36 cellular contexts compared by ENCODE assay signal in the genomic region with DNA sequence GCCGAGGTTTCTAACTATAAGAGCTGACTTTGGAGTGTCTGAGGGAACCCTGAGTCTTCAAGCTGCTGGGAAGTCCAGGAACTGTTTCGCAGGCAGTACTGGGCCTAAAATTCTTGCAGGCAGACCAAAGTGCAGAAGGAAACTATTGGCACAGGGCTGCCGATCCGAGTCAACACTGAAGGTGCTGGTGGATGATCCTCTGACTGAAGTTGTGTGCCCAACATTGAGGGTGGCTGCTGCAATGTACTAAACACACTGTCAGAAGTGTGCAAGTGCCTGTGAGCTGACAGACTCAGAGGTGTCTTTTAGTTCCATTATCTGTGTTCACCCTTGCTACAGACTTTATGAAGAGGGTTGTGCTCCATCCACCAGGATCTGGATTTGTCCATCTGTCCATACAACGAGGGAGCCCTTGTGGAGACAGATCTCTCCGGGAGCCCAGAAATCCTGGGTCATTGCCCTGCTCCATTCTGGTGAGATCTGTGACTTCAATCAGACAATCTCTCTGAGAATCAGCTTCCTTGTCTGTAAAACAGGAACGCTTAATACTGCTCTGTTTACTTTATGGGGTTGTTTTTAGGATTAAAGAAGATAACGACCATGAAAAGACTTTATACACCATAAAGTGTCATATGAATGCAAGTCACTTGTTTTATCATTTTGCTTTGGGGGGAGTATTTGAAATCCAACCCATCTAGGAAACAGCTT. TPM values are rescaled to one million over a fixed set of nuclear protein-coding genes. Genes with fewer than 3 reads are reported as not detected.
"Had no signal": no experiment of that assay in that cellular context is flagged by ENCODE, and none has a peak within 500 bp of the region (broad histone marks: within the 10 kb centered on the region; RNA-seq: fewer than 3 reads in every experiment).

No MANE protein-coding gene starts in this region.

- H3K27ac ChIP-seq: brain microvascular endothelial cell, esophagus muscularis mucosa, heart right ventricle, left lung, lower lobe of right lung, ovary, sigmoid colon, upper lobe of left lung had no signal

- H3K9me3 ChIP-seq: esophagus muscularis mucosa, heart right ventricle, left lung, lower lobe of right lung, mucosa of descending colon, ovary, sigmoid colon, upper lobe of left lung had no signal

- DNase-seq: activated CD4-positive, alpha-beta memory T cell treated with anti-CD3 and anti-CD28 coated beads, Interleukin-2, amount 10 ng/mL, durations not matched to agents 7 days and 5 days; activated CD4-positive, alpha-beta T cell treated with anti-CD3 and anti-CD28 coated beads, Interleukin-2, amount 10 ng/mL, durations not matched to agents 7 days and 5 days; activated CD4-positive, CD25-positive, alpha-beta regulatory T cell treated with anti-CD3 and anti-CD28 coated beads, Interleukin-2, amount 50 U/mL, for 72 hours; activated gamma-delta T cell treated with Interleukin-2 at 50 U/mL for 16 hours; activated naive CD4-positive, alpha-beta T cell treated with anti-CD3 and anti-CD28 coated beads, Interleukin-2, amount 50 U/mL, for 16 hours; amniotic stem cell; brain microvascular endothelial cell; caudate nucleus; foreskin melanocyte; heart right ventricle; left lung; lower lobe of right lung; mesenchymal stem cell; mucosa of descending colon; ovary; retina; sigmoid colon; stimulated activated CD4-positive, alpha-beta T cell treated with anti-CD3 and anti-CD28 coated beads, Interleukin-1b, Interleukin-23, amount 100 ng/mL, for 48 hours; stimulated activated CD4-positive, alpha-beta T cell treated with anti-CD3 and anti-CD28 coated beads, Interleukin-4, amount 100 ng/mL, for 4 hours; stimulated activated CD8-positive, alpha-beta memory T cell treated with anti-CD3 and anti-CD28 coated beads, Interleukin-4, amount 100 ng/mL, for 48 hours; stimulated activated naive CD8-positive, alpha-beta T cell treated with anti-CD3 and anti-CD28 coated beads, Interleukin-15, amount 100 ng/mL, for 72 hours; substantia nigra; T-helper 17 cell; T1000; upper lobe of left lung had no signal

- H3K36me3 Mint-ChIP-seq: natural killer cell treated with Interleukin-12 subunit alpha and Interleukin-12 subunit beta and Interleukin-15 and Interleukin-18, amount 100 ng/mL, for 72 hours; stimulated activated memory B cell treated with anti-CD40 and anti-IgM and Interleukin-4, amounts not matched to agents 10 μg/mL and 1 μg/mL and 100 μg/mL, for 72 hours had no signal

- H3K4me1 Mint-ChIP-seq: activated CD4-positive, alpha-beta memory T cell treated with anti-CD3 and anti-CD28 coated beads, Interleukin-2, amount 10 ng/mL, durations not matched to agents 7 days and 5 days; stimulated activated memory B cell treated with anti-CD40 and anti-IgM and Interleukin-4, amounts not matched to agents 10 μg/mL and 1 μg/mL and 100 μg/mL, for 72 hours; stimulated activated naive CD8-positive, alpha-beta T cell treated with anti-CD3 and anti-CD28 coated beads, Interleukin-15, amount 100 ng/mL, for 72 hours had no signal

- H3K27me3 Mint-ChIP-seq: activated CD4-positive, alpha-beta T cell treated with anti-CD3 and anti-CD28 coated beads, Interleukin-2, amount 10 ng/mL, durations not matched to agents 7 days and 5 days had no signal

- H3K36me3 ChIP-seq: brain microvascular endothelial cell, esophagus muscularis mucosa, heart right ventricle, left lung, lower lobe of right lung, ovary, sigmoid colon, upper lobe of left lung had no signal

- H3K27me3 ChIP-seq: left lung, ovary, sigmoid colon, upper lobe of left lung had no signal

- ATAC-seq: heart right ventricle; left lung; lower lobe of right lung; mucosa of descending colon; stimulated activated naive CD8-positive, alpha-beta T cell treated with anti-CD3 and anti-CD28 coated beads, Interleukin-15, amount 100 ng/mL, for 72 hours; T-helper 17 cell had no signal

- H3K4me1 ChIP-seq: esophagus muscularis mucosa, heart right ventricle, left lung, lower lobe of right lung, sigmoid colon, upper lobe of left lung had no signal

- H3K4me3 ChIP-seq: esophagus muscularis mucosa, heart right ventricle, left lung, lower lobe of right lung, mucosa of descending colon, ovary, sigmoid colon, smooth muscle cell, upper lobe of left lung had no signal

- H3K9me3 Mint-ChIP-seq: activated CD4-positive, alpha-beta T cell treated with anti-CD3 and anti-CD28 coated beads, Interleukin-2, amount 10 ng/mL, durations not matched to agents 7 days and 5 days; activated T-helper 1 cell treated with anti-CD3 and anti-CD28 coated beads, Interleukin-12 subunit alpha, Interleukin-12 subunit beta, Interleukin-2, Interleukin-4 antibody, amounts not matched to agents 30 ng/mL and 10 ng/mL and 1 ng/mL, durations not matched to agents 14 hours and 24 hours and 36 hours; natural killer cell treated with Interleukin-12 subunit alpha and Interleukin-12 subunit beta and Interleukin-15 and Interleukin-18, amount 100 ng/mL, for 72 hours; stimulated activated memory B cell treated with anti-CD40 and anti-IgM and Interleukin-4, amounts not matched to agents 10 μg/mL and 1 μg/mL and 100 μg/mL, for 72 hours had no signal

- H3K27ac Mint-ChIP-seq: activated CD4-positive, alpha-beta memory T cell treated with anti-CD3 and anti-CD28 coated beads, Interleukin-2, amount 10 ng/mL, durations not matched to agents 7 days and 5 days; activated CD4-positive, alpha-beta T cell treated with anti-CD3 and anti-CD28 coated beads, Interleukin-2, amount 10 ng/mL, durations not matched to agents 7 days and 5 days; activated T-helper 1 cell treated with anti-CD3 and anti-CD28 coated beads, Interleukin-12 subunit alpha, Interleukin-12 subunit beta, Interleukin-2, Interleukin-4 antibody, amounts not matched to agents 30 ng/mL and 10 ng/mL and 1 ng/mL, durations not matched to agents 14 hours and 24 hours and 36 hours; natural killer cell treated with Interleukin-12 subunit alpha and Interleukin-12 subunit beta and Interleukin-15 and Interleukin-18, amount 100 ng/mL, for 72 hours; progenitor cell of endocrine pancreas; stimulated activated memory B cell treated with anti-CD40 and anti-IgM and Interleukin-4, amounts not matched to agents 10 μg/mL and 1 μg/mL and 100 μg/mL, for 72 hours; stimulated activated naive CD8-positive, alpha-beta T cell treated with anti-CD3 and anti-CD28 coated beads, Interleukin-15, amount 100 ng/mL, for 72 hours; T-helper 17 cell had no signal

- H3K4me2 ChIP-seq: smooth muscle cell had no signal

- H3K4me3 Mint-ChIP-seq: activated CD4-positive, alpha-beta memory T cell treated with anti-CD3 and anti-CD28 coated beads, Interleukin-2, amount 10 ng/mL, durations not matched to agents 7 days and 5 days; activated CD4-positive, alpha-beta T cell treated with anti-CD3 and anti-CD28 coated beads, Interleukin-2, amount 10 ng/mL, durations not matched to agents 7 days and 5 days; activated T-helper 1 cell treated with anti-CD3 and anti-CD28 coated beads, Interleukin-12 subunit alpha, Interleukin-12 subunit beta, Interleukin-2, Interleukin-4 antibody, amounts not matched to agents 30 ng/mL and 10 ng/mL and 1 ng/mL, durations not matched to agents 14 hours and 24 hours and 36 hours; natural killer cell treated with Interleukin-12 subunit alpha and Interleukin-12 subunit beta and Interleukin-15 and Interleukin-18, amount 100 ng/mL, for 72 hours; stimulated activated memory B cell treated with anti-CD40 and anti-IgM and Interleukin-4, amounts not matched to agents 10 μg/mL and 1 μg/mL and 100 μg/mL, for 72 hours; stimulated activated naive CD8-positive, alpha-beta T cell treated with anti-CD3 and anti-CD28 coated beads, Interleukin-15, amount 100 ng/mL, for 72 hours; T-helper 17 cell had no signal

RNA-seq across cellular contexts. Expression of a gene that starts 9.5 kb away (rescaled TPM):
- total RNA-seq: activated CD4-positive, alpha-beta memory T cell treated with anti-CD3 and anti-CD28 coated beads, Interleukin-2, amount 10 ng/mL, durations not matched to agents 7 days and 5 days; activated T-helper 1 cell treated with anti-CD3 and anti-CD28 coated beads, Interleukin-12 subunit alpha, Interleukin-12 subunit beta, Interleukin-2, Interleukin-4 antibody, amounts not matched to agents 30 ng/mL and 10 ng/mL and 1 ng/mL, durations not matched to agents 14 hours and 24 hours and 36 hours; chondrocyte; esophagus muscularis mucosa; glomerular endothelial cell; heart right ventricle; myocyte; natural killer cell treated with Interleukin-12 subunit alpha and Interleukin-12 subunit beta and Interleukin-15 and Interleukin-18, amount 100 ng/mL, for 72 hours; sigmoid colon; smooth muscle cell; T-helper 17 cell had no signal

RNA-seq across cellular contexts. Expression of a gene that starts 38.5 kb away (rescaled TPM):
- total RNA-seq: activated CD4-positive, alpha-beta memory T cell treated with anti-CD3 and anti-CD28 coated beads, Interleukin-2, amount 10 ng/mL, durations not matched to agents 7 days and 5 days; activated CD4-positive, alpha-beta T cell treated with anti-CD3 and anti-CD28 coated beads, Interleukin-2, amount 10 ng/mL, durations not matched to agents 7 days and 5 days; activated T-helper 1 cell treated with anti-CD3 and anti-CD28 coated beads, Interleukin-12 subunit alpha, Interleukin-12 subunit beta, Interleukin-2, Interleukin-4 antibody, amounts not matched to agents 30 ng/mL and 10 ng/mL and 1 ng/mL, durations not matched to agents 14 hours and 24 hours and 36 hours; astrocyte; chondrocyte; glomerular endothelial cell; heart right ventricle; left lung; lower lobe of right lung; mucosa of descending colon; myocyte; natural killer cell treated with Interleukin-12 subunit alpha and Interleukin-12 subunit beta and Interleukin-15 and Interleukin-18, amount 100 ng/mL, for 72 hours; ovary; sigmoid colon; smooth muscle cell; T-helper 17 cell; upper lobe of left lung had no signal
- polyA plus RNA-seq: heart right ventricle, ovary, smooth muscle cell had no signal

RNA-seq across cellular contexts. Expression of a gene that starts 44.2 kb away (rescaled TPM):
- total RNA-seq: activated CD4-positive, alpha-beta memory T cell treated with anti-CD3 and anti-CD28 coated beads, Interleukin-2, amount 10 ng/mL, durations not matched to agents 7 days and 5 days; activated CD4-positive, alpha-beta T cell treated with anti-CD3 and anti-CD28 coated beads, Interleukin-2, amount 10 ng/mL, durations not matched to agents 7 days and 5 days; activated T-helper 1 cell treated with anti-CD3 and anti-CD28 coated beads, Interleukin-12 subunit alpha, Interleukin-12 subunit beta, Interleukin-2, Interleukin-4 antibody, amounts not matched to agents 30 ng/mL and 10 ng/mL and 1 ng/mL, durations not matched to agents 14 hours and 24 hours and 36 hours; astrocyte; chondrocyte; esophagus muscularis mucosa; glomerular endothelial cell; heart right ventricle; lower lobe of right lung; mucosa of descending colon; myocyte; natural killer cell treated with Interleukin-12 subunit alpha and Interleukin-12 subunit beta and Interleukin-15 and Interleukin-18, amount 100 ng/mL, for 72 hours; ovary; progenitor cell of endocrine pancreas; sigmoid colon; smooth muscle cell; T-helper 17 cell; upper lobe of left lung had no signal
- polyA plus RNA-seq: heart right ventricle, ovary, sigmoid colon, smooth muscle cell, thymus had no signal
